Comparison of ENCODE assay signal across 9 cellular contexts in genomic region chr11:83033972-83034672, GRCh38. TPM values are rescaled to one million over a fixed set of nuclear protein-coding genes. Genes with fewer than 3 reads are reported as not detected.
DNase-seq lines count a peak whose midpoint lies in the region; ATAC-seq and TF ChIP-seq lines count a peak whose summit lies in the region.
"Had no signal": no experiment of that assay in that cellular context is flagged by ENCODE, and none has a peak within 500 bp of the region (broad histone marks: within the 10 kb centered on the region; RNA-seq: fewer than 3 reads in every experiment).

No MANE protein-coding gene starts in this region.

- peak overlapping the region; percentile 61 for H3K27ac Mint-ChIP-seq in GM23338
- H3K27ac Mint-ChIP-seq in effector memory CD8-positive, alpha-beta T cell: peak overlapping the region in 1 of 2 donors; percentile 72
- H3K27ac Mint-ChIP-seq: activated naive CD8-positive, alpha-beta T cell had no signal

- H3K36me3 ChIP-seq in GM23338 (ENCODE audit: insufficient read depth): no peaks in the 10 kb centered on the region

- no peak overlapping the region for H2AFZ ChIP-seq in GM23338

- peaks cover 17% of the 10 kb centered on the region for H3K4me1 Mint-ChIP-seq in GM23338
- peaks cover 5 to 8% of the 10 kb centered on the region in 2 donors for H3K4me1 Mint-ChIP-seq in effector memory CD8-positive, alpha-beta T cell (ENCODE audit: low read depth in 2 of 2)

- H3K79me2 ChIP-seq in GM23338 (replicated peaks; ENCODE audit: insufficient read depth): peaks cover 11% of the 10 kb centered on the region; the same call in 1 of the 2 replicates

- POLR2A ChIA-PET in AG04450 (lab: Yijun Ruan, JAX): interaction anchor here (0.6 to 1.6 kb wide), 7 partner anchors 11 to 130 kb away, joined by 3 to 22 read pairs (median 3); partner anchors contain the start of gene PCF11

- no peaks in the 10 kb centered on the region for H3K9me3 Mint-ChIP-seq in GM23338
- no peaks in the 10 kb centered on the region for H3K9me3 Mint-ChIP-seq in effector memory CD8-positive, alpha-beta T cell

- peaks cover 13% of the 10 kb centered on the region; the same call in 1 of the 2 replicates for H3K4me1 ChIP-seq in GM23338 (ENCODE audit: insufficient read depth)

- 0 out of 2 replicates have a peak overlapping the region, but pooled peaks have one; percentile 35 for H3K4me2 ChIP-seq in GM23338

- ATAC-seq in GM23338 (peak; percentile 60), GM21619 (IDR thresholded peaks at IDR 0.05; ENCODE audit: unreplicated experiment) (no peak)
- no peak for ATAC-seq in effector memory CD8-positive, alpha-beta T cell (replicated peaks)

- H3K36me3 Mint-ChIP-seq in GM23338 (ENCODE audit: low read depth): no peaks in the 10 kb centered on the region
- H3K36me3 Mint-ChIP-seq in effector memory CD8-positive, alpha-beta T cell (ENCODE audit: insufficient read depth): no peaks in the 10 kb centered on the region

- H3K27me3 Mint-ChIP-seq in GM23338 (ENCODE audit: insufficient read depth, low read depth, poor library complexity): peaks cover 2% of the 10 kb centered on the region
- H3K27me3 Mint-ChIP-seq in effector memory CD8-positive, alpha-beta T cell: no peaks in the 10 kb centered on the region
- H3K27me3 Mint-ChIP-seq: activated naive CD8-positive, alpha-beta T cell had no signal

- no peak overlapping the region for H3K4me3 Mint-ChIP-seq in GM23338
- no peak overlapping the region for H3K4me3 Mint-ChIP-seq in effector memory CD8-positive, alpha-beta T cell
- H3K4me3 Mint-ChIP-seq: activated naive CD8-positive, alpha-beta T cell had no signal

- peak overlapping the region; percentile 21 for H3K4me3 ChIP-seq in AG04450 (ENCODE audit: low read depth, low read length)
- H3K4me3 ChIP-seq in GM23338: no peak overlapping the region

- no peaks in the 10 kb centered on the region for H3K27me3 ChIP-seq in AG04450 (ENCODE audit: control insufficient read depth, insufficient read depth, low read length)
- H3K27me3 ChIP-seq in GM23338 (ENCODE audit: insufficient read depth): no peaks in the 10 kb centered on the region

- H3K9me3 ChIP-seq in AG04450 (ENCODE audit: control insufficient read depth, insufficient read depth, low read length): no peaks in the 10 kb centered on the region

- CTCF ChIA-PET in AG04450 (lab: Charles Lee): interaction anchor here (0.6 to 1.5 kb wide), 3 partner anchors 12 to 107 kb away, joined by 3 to 4 read pairs (median 3); no protein-coding TSS in a partner anchor

- H3K9me2 ChIP-seq in GM23338 (ENCODE audit: insufficient read depth): 0 out of 2 replicates have a peak, but pooled peaks cover 5% of the 10 kb centered on the region

- DNase-seq in AG04450 (ENCODE audit: low read depth, low spot score): no peak
- peak; percentile 31 for DNase-seq in GM23338 (ENCODE audit: low spot score)
- peak; percentile 85 for DNase-seq in SK-N-DZ (ENCODE audit: low spot score)
- DNase-seq in fibroblast of the conjunctiva (ENCODE audit: low read depth): peak; percentile 92
- peak; percentile 71 for DNase-seq in pons (ENCODE audit: low spot score)
- no peak for DNase-seq in effector memory CD8-positive, alpha-beta T cell
- DNase-seq in SHP77 (lab: John Stamatoyannopoulos, UW): no peak

- H3K27ac ChIP-seq in AG04450 (ENCODE audit: low read depth, low read length): peak overlapping the region; percentile 59
- H3K27ac ChIP-seq in GM23338 (ENCODE audit: low read depth): peak overlapping the region; percentile 42; the same call in 1 of the 2 replicates

- TF ChIP-seq CTCF in AG04450 (IDR thresholded peaks at IDR 0.05; ENCODE audit: low read depth, low read length): no peak
- TF ChIP-seq CTCF in GM23338 (conservative IDR thresholded peaks at IDR 0.05; ENCODE audit: low read depth in 2 of 2): no peak

- no peaks in the 10 kb centered on the region for H3F3A ChIP-seq in GM23338 (replicated peaks; ENCODE audit: low read depth)

- no peaks in the 10 kb centered on the region; the same call in 1 of the 2 replicates for H4K20me1 ChIP-seq in GM23338 (replicated peaks; ENCODE audit: insufficient read depth)

TF ChIP-seq in GM23338, 12 proteins besides CTCF, POLR2A, EP300 and RAD21 (continues in another document):
- TF ChIP-seq ZNF462 (CRISPR knock-in tag; IDR thresholded peaks at IDR 0.05) (no peak), NANOG (IDR thresholded peaks at IDR 0.05; ENCODE audit: borderline replicate concordance) (no peak), ETS1 (IDR thresholded peaks at IDR 0.05) (no peak), POLR2AphosphoS5 (IDR thresholded peaks at IDR 0.05; ENCODE audit: low read depth) (no peak), ZNF331 (CRISPR knock-in tag; IDR thresholded peaks at IDR 0.05; ENCODE audit: low read depth) (no peak), JUNB (IDR thresholded peaks at IDR 0.05; ENCODE audit: unreplicated experiment) (no peak), STAT1 (IDR thresholded peaks at IDR 0.05; ENCODE audit: unreplicated experiment) (no peak), ZNF114 (CRISPR knock-in tag; IDR thresholded peaks at IDR 0.05) (no peak)

RNA-seq across cellular contexts. Expression of gene RAB30, which starts 37.6 kb away (rescaled TPM):
- polyA plus RNA-seq in AG04450 (2011; rRNA removed) (9.3 and 11.8 TPM in 2 replicates), GM23338 (2016; fragmentation: Nextera tagmentation; extraction: Ambion mirVana) (2.6 and 3.3 TPM in 2 replicates)
- polyA minus RNA-seq in AG04450 (2011; rRNA and poly(A)+ RNA removed): 10.5 and 14.3 TPM in 2 replicates
- total RNA-seq in GM23338 (2014; rRNA removed; shearing (Covaris generic)): 4.5 and 6.6 TPM in 2 replicates
- 14.3 and 19.0 TPM in 2 replicates for polyA plus RNA-seq in SK-N-DZ (2014; cell fraction: cytosol; rRNA removed)
- 9.9 and 12.7 TPM in 2 replicates for polyA plus RNA-seq in SK-N-DZ (2014; cell fraction: nucleus; rRNA removed)

Comparison
In these comparisons a context has a peak if more than half of its experiments do, and no peak if none do; other contexts are left out.
1. DNase-seq: peak in GM23338 (single experiment), SK-N-DZ (single experiment), fibroblast of the conjunctiva (single experiment) and pons (single experiment); none in AG04450 (single experiment), effector memory CD8-positive, alpha-beta T cell (0 of 3) and SHP77 (0 of 2).